12 cellular contexts compared by ENCODE assay signal in the genomic region with DNA sequence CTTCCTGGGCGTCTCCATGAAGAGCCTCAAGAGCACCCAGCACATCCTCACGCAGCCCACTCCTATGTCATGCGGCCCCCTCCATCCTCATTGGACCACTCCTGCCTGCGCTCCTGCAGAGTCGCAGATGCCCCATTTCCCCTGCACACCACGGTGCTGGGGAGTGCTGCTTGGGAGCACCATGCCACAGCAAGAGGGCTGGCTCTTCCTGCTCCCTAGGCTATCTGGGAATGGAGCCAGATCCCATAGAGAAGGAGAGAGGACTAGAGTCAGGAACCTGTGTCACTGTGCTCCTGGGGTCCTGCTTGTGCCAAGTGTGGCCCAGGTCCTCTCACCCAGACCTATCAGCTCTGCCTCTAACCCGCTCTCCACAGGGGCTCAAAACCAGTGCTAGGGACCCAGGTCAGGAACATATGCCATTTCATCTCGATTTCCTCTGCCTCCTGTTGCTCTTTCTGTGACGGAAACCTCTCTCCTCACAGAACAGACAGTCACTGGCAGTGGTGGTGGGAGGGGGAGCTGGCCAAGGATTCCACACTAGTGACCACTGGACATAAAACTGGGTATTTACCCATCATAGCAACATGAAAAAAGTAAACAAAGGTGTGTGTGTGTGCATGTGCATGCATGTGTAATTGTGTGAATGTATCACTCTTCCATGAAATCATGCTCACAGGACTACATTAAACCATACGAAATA.
"Had no signal": no experiment of that assay in that cellular context is flagged by ENCODE, and none has a peak within 500 bp of the region (broad histone marks: within the 10 kb centered on the region; RNA-seq: fewer than 3 reads in every experiment).

No MANE protein-coding gene starts in this region.

- H3K27me3 Mint-ChIP-seq: stimulated activated memory B cell treated with anti-CD40 and anti-IgM and Interleukin-4, amounts not matched to agents 10 μg/mL and 1 μg/mL and 100 μg/mL, for 72 hours had no signal

- H3K9ac ChIP-seq: parathyroid adenoma had no signal

- ATAC-seq: stimulated activated memory B cell treated with anti-CD40 and anti-IgM and Interleukin-4, amounts not matched to agents 10 μg/mL and 1 μg/mL and 100 μg/mL, for 72 hours had no signal

- H3K27ac Mint-ChIP-seq: immature natural killer cell; natural killer cell; stimulated activated memory B cell treated with anti-CD40 and anti-IgM and Interleukin-4, amounts not matched to agents 10 μg/mL and 1 μg/mL and 100 μg/mL, for 72 hours had no signal

- H3K36me3 ChIP-seq: neutrophil, uterus had no signal

- H3K27me3 ChIP-seq: uterus had no signal

- H3K79me2 ChIP-seq: parathyroid adenoma had no signal

- H3K4me3 ChIP-seq: lung, uterus had no signal

- H3K4me1 ChIP-seq: parathyroid adenoma, uterus had no signal

- DNase-seq: activated CD4-positive, CD25-positive, alpha-beta regulatory T cell treated with anti-CD3 and anti-CD28 coated beads, Interleukin-2, amount 50 U/mL, for 72 hours; activated naive CD4-positive, alpha-beta T cell treated with Interleukin-2 at 50 U/mL for 16 hours; activated T-cell treated with anti-CD3 and anti-CD28 coated beads for 4 hours; aorta; immature natural killer cell; natural killer cell; T1000; uterus had no signal

- H3K9me3 Mint-ChIP-seq: immature natural killer cell; natural killer cell; stimulated activated memory B cell treated with anti-CD40 and anti-IgM and Interleukin-4, amounts not matched to agents 10 μg/mL and 1 μg/mL and 100 μg/mL, for 72 hours had no signal

- H2AFZ ChIP-seq: parathyroid adenoma had no signal

- H3K36me3 Mint-ChIP-seq: immature natural killer cell; natural killer cell; stimulated activated memory B cell treated with anti-CD40 and anti-IgM and Interleukin-4, amounts not matched to agents 10 μg/mL and 1 μg/mL and 100 μg/mL, for 72 hours had no signal

- H3K4me3 Mint-ChIP-seq: immature natural killer cell; natural killer cell; stimulated activated memory B cell treated with anti-CD40 and anti-IgM and Interleukin-4, amounts not matched to agents 10 μg/mL and 1 μg/mL and 100 μg/mL, for 72 hours had no signal

- H3K4me1 Mint-ChIP-seq: immature natural killer cell; natural killer cell; stimulated activated memory B cell treated with anti-CD40 and anti-IgM and Interleukin-4, amounts not matched to agents 10 μg/mL and 1 μg/mL and 100 μg/mL, for 72 hours had no signal

- H3K9me3 ChIP-seq: neutrophil, uterus had no signal

- H3K27ac ChIP-seq: neutrophil, parathyroid adenoma, uterus had no signal
